34 cellular contexts compared by ENCODE assay signal in genomic region chr1:230037261-230037660, GRCh38. TPM values are rescaled to one million over a fixed set of nuclear protein-coding genes. Genes with fewer than 3 reads are reported as not detected.
DNase-seq lines count a peak whose midpoint lies in the region; ATAC-seq, FAIRE-seq and TF ChIP-seq lines count a peak whose summit lies in the region.
"Had no signal": no experiment of that assay in that cellular context is flagged by ENCODE, and none has a peak within 500 bp of the region (broad histone marks: within the 10 kb centered on the region; RNA-seq: fewer than 3 reads in every experiment).

No MANE protein-coding gene starts in this region.

- H3K4me3 ChIP-seq in GM12865 (ENCODE audit: low read depth, low read length): no peak overlapping the region
- H3K4me3 ChIP-seq in PC-3 (ENCODE audit: low read length): no peak overlapping the region
- H3K4me3 ChIP-seq: dorsolateral prefrontal cortex, esophagus squamous epithelium, GM23248, heart left ventricle, MG63, right lobe of liver, spleen, stomach had no signal

- ATAC-seq in GM19395 (IDR thresholded peaks at IDR 0.05; ENCODE audit: unreplicated experiment): peak; percentile 84
- ATAC-seq in GM21737 (IDR thresholded peaks at IDR 0.05; ENCODE audit: unreplicated experiment): peak; percentile 52
- no peak for ATAC-seq in PC-3
- ATAC-seq: activated CD8-positive, alpha-beta T cell treated with anti-CD3 and anti-CD28 coated beads, Interleukin-2, amount 10 ng/mL, durations not matched to agents 7 days and 5 days; heart left ventricle; Panc1; right lobe of liver had no signal

- no TSS peak for BruUV-seq in PC-3 (replicated peaks; lab: Mats Ljungman, UMichigan)

- H3K27ac ChIP-seq in PC-3 (ENCODE audit: low read length): no peak overlapping the region
- H3K27ac ChIP-seq: dorsolateral prefrontal cortex, esophagus squamous epithelium, GM23248, heart left ventricle, HL-60, neutrophil, right lobe of liver, spleen, stomach had no signal

- no peak overlapping the region for H3K9ac ChIP-seq in PC-3 (ENCODE audit: low read length)
- H3K9ac ChIP-seq: GM23248 had no signal

- no peak overlapping the region for H3K4me3 Mint-ChIP-seq in activated T-helper 1 cell treated with anti-CD3 and anti-CD28 coated beads, Interleukin-12 subunit alpha, Interleukin-12 subunit beta, Interleukin-2, Interleukin-4 antibody, amounts not matched to agents 30 ng/mL and 10 ng/mL and 1 ng/mL, durations not matched to agents 14 hours and 24 hours and 36 hours
- H3K4me3 Mint-ChIP-seq: activated CD8-positive, alpha-beta T cell treated with anti-CD3 and anti-CD28 coated beads, Interleukin-2, amount 10 ng/mL, durations not matched to agents 7 days and 5 days; activated naive CD8-positive, alpha-beta T cell; CD4-positive, alpha-beta T cell had no signal

- H3K4me2 ChIP-seq in PC-3 (ENCODE audit: low read length): 0 out of 2 replicates have a peak overlapping the region, but pooled peaks have one; percentile 5

- no peak for TF ChIP-seq CTCF in GM12865 (IDR thresholded peaks at IDR 0.05; ENCODE audit: insufficient read depth, low read depth, low read length, missing control alignments)
- no peak for TF ChIP-seq CTCF in PC-3 (conservative IDR thresholded peaks at IDR 0.05; ENCODE audit: low read depth, low read length)

- no peaks in the 10 kb centered on the region for H4K20me1 ChIP-seq in PC-3 (ENCODE audit: low read length)

- H3F3A ChIP-seq in PC-3 (ENCODE audit: low read length, unreplicated experiment): no peaks in the 10 kb centered on the region

- POLR2A ChIA-PET in PC-3 (lab: Charles Lee; ENCODE audit: unreplicated experiment): no interaction called here

- CTCF ChIA-PET in PC-3 (lab: Charles Lee): no interaction called here

- H3K9me3 Mint-ChIP-seq in activated T-helper 1 cell treated with anti-CD3 and anti-CD28 coated beads, Interleukin-12 subunit alpha, Interleukin-12 subunit beta, Interleukin-2, Interleukin-4 antibody, amounts not matched to agents 30 ng/mL and 10 ng/mL and 1 ng/mL, durations not matched to agents 14 hours and 24 hours and 36 hours: peaks cover 11% of the 10 kb centered on the region

- peak overlapping the region; percentile 5; the same call in 1 of the 2 replicates for H2AFZ ChIP-seq in PC-3 (ENCODE audit: low read length)
- H2AFZ ChIP-seq: GM23248 had no signal

- H3K27me3 Mint-ChIP-seq in activated T-helper 1 cell treated with anti-CD3 and anti-CD28 coated beads, Interleukin-12 subunit alpha, Interleukin-12 subunit beta, Interleukin-2, Interleukin-4 antibody, amounts not matched to agents 30 ng/mL and 10 ng/mL and 1 ng/mL, durations not matched to agents 14 hours and 24 hours and 36 hours (ENCODE audit: insufficient read depth): peaks cover 2% of the 10 kb centered on the region
- H3K27me3 Mint-ChIP-seq: activated naive CD8-positive, alpha-beta T cell; progenitor cell of endocrine pancreas had no signal

- no peaks in the 10 kb centered on the region for H3K36me3 ChIP-seq in PC-3 (ENCODE audit: low read depth, low read length)
- H3K36me3 ChIP-seq: esophagus squamous epithelium, heart left ventricle, MG63, neutrophil, right lobe of liver, spleen, stomach had no signal

- no peak for FAIRE-seq in RCC 7860 (lab: Jason Lieb, UNC)
- FAIRE-seq: endometrium, keratinocyte, urothelium cell line had no signal

- H3K4me1 Mint-ChIP-seq in activated T-helper 1 cell treated with anti-CD3 and anti-CD28 coated beads, Interleukin-12 subunit alpha, Interleukin-12 subunit beta, Interleukin-2, Interleukin-4 antibody, amounts not matched to agents 30 ng/mL and 10 ng/mL and 1 ng/mL, durations not matched to agents 14 hours and 24 hours and 36 hours (ENCODE audit: low read depth): peaks cover 6% of the 10 kb centered on the region

- H3K4me1 ChIP-seq in PC-3 (ENCODE audit: insufficient read depth, low read length): peaks cover 10% of the 10 kb centered on the region
- H3K4me1 ChIP-seq: esophagus squamous epithelium, heart left ventricle, right lobe of liver, spleen, stomach had no signal

- peaks cover 5% of the 10 kb centered on the region; the same call in 1 of the 2 replicates for H3K9me3 ChIP-seq in PC-3 (ENCODE audit: low read length)
- H3K9me3 ChIP-seq: neutrophil, right lobe of liver had no signal

- H3K36me3 Mint-ChIP-seq in activated T-helper 1 cell treated with anti-CD3 and anti-CD28 coated beads, Interleukin-12 subunit alpha, Interleukin-12 subunit beta, Interleukin-2, Interleukin-4 antibody, amounts not matched to agents 30 ng/mL and 10 ng/mL and 1 ng/mL, durations not matched to agents 14 hours and 24 hours and 36 hours (ENCODE audit: low read depth): peaks cover 4% of the 10 kb centered on the region

- H3K9me2 ChIP-seq in PC-3 (replicated peaks; ENCODE audit: low read length): no peaks in the 10 kb centered on the region

- H3K27me3 ChIP-seq in PC-3 (ENCODE audit: low read length): no peaks in the 10 kb centered on the region
- H3K27me3 ChIP-seq: dorsolateral prefrontal cortex, esophagus squamous epithelium, heart left ventricle, MG63, neutrophil, right lobe of liver, spleen, stomach had no signal

- intact Hi-C loops in PC-3 (cut with micrococcal nuclease): no loop called here
- intact Hi-C loops in activated T-helper 1 cell treated with anti-CD3 and anti-CD28 coated beads, Interleukin-12 subunit alpha, Interleukin-12 subunit beta, Interleukin-2, Interleukin-4 antibody, amounts not matched to agents 30 ng/mL and 10 ng/mL and 1 ng/mL, durations not matched to agents 14 hours and 24 hours and 36 hours (cut with micrococcal nuclease): loop anchor here (1.0 kb wide), 1 partner anchor 67 kb away; no protein-coding TSS in a partner anchor

- H3K27ac Mint-ChIP-seq in activated T-helper 1 cell treated with anti-CD3 and anti-CD28 coated beads, Interleukin-12 subunit alpha, Interleukin-12 subunit beta, Interleukin-2, Interleukin-4 antibody, amounts not matched to agents 30 ng/mL and 10 ng/mL and 1 ng/mL, durations not matched to agents 14 hours and 24 hours and 36 hours: no peak overlapping the region
- H3K27ac Mint-ChIP-seq: activated CD8-positive, alpha-beta T cell treated with anti-CD3 and anti-CD28 coated beads, Interleukin-2, amount 10 ng/mL, durations not matched to agents 7 days and 5 days; activated naive CD8-positive, alpha-beta T cell; CD4-positive, alpha-beta T cell; progenitor cell of endocrine pancreas had no signal

- no peaks in the 10 kb centered on the region for H3K79me2 ChIP-seq in PC-3 (ENCODE audit: low read length)

- DNase-seq in GM12865 (ENCODE audit: low read depth): peak; percentile 45
- DNase-seq in PC-3: no peak
- no peak for DNase-seq in SW480 (ENCODE audit: low spot score)
- DNase-seq in RCC 7860 (ENCODE audit: low spot score): no peak
- DNase-seq in activated T-helper 1 cell treated with anti-CD3 and anti-CD28 coated beads, Interleukin-12 subunit alpha, Interleukin-12 subunit beta, Interleukin-2, Interleukin-4 antibody, amounts not matched to agents 30 ng/mL and 10 ng/mL and 1 ng/mL, durations not matched to agents 14 hours and 24 hours and 36 hours (ENCODE audit: low spot score): no peak
- DNase-seq: activated CD8-positive, alpha-beta T cell treated with anti-CD3 and anti-CD28 coated beads, Interleukin-2, amount 10 ng/mL, durations not matched to agents 7 days and 5 days; activated effector memory CD4-positive, alpha-beta T cell treated with anti-CD3 and anti-CD28 coated beads, Interleukin-2, amount 50 U/mL, for 16 hours; CD4-positive, alpha-beta T cell; dorsolateral prefrontal cortex; esophagus squamous epithelium; foreskin melanocyte; GM23248; heart left ventricle; KG1; MG63; NCI-H1105 treated with DMSO at 0.1 percent for 48 hours; NCI-H1930; NCI-H2227 treated with DMSO at 0.1 percent for 48 hours; NCI-H526 treated with DMSO at 0.1 percent for 48 hours; right lobe of liver; SHP77; spleen; stimulated activated CD4-positive, alpha-beta T cell treated with anti-CD3 and anti-CD28 coated beads, Interleukin-2, amount 100 ng/mL, for 24 hours; stomach had no signal

RNA-seq across cellular contexts. Expression of gene GALNT2, which starts 29.8 kb away (rescaled TPM):
- 182 and 193 TPM in 2 replicates for total RNA-seq in PC-3 (2014; rRNA removed)
- total RNA-seq in activated T-helper 1 cell treated with anti-CD3 and anti-CD28 coated beads, Interleukin-12 subunit alpha, Interleukin-12 subunit beta, Interleukin-2, Interleukin-4 antibody, amounts not matched to agents 30 ng/mL and 10 ng/mL and 1 ng/mL, durations not matched to agents 14 hours and 24 hours and 36 hours: 67.6 and 67.9 TPM in 2 replicates
